ENCODE assay signal across 40 cellular contexts in the genomic region with DNA sequence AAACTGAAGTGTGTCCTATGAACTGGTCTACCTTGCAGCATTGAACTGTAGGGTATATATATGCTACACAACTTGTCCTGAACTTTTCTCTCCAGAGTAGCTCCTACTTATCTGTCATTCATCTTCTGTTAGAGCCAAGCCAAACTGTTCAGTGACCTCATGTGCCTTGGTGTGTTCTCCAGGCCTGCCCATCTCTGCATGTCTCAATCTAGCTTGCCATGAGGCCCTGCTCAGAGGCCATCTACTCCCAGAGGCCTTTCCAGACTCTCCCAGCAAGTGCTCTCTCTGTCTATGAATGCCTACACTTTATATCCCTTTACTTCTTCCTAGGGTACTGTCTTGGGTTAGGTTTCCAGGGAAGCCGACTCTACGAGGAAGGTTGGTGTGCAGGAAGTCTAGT.
"Had no signal": no experiment of that assay in that cellular context is flagged by ENCODE, and none has a peak within 500 bp of the region (broad histone marks: within the 10 kb centered on the region; RNA-seq: fewer than 3 reads in every experiment).

No MANE protein-coding gene starts in this region.

- H3K4me1 ChIP-seq: adrenal gland, ascending aorta, body of pancreas, breast epithelium had no signal

- H3K36me3 Mint-ChIP-seq: activated naive CD4-positive, alpha-beta T cell treated with anti-CD3 and anti-CD28 coated beads, Interleukin-2, amount 10 ng/mL, durations not matched to agents 7 days and 5 days; activated naive CD4-positive, alpha-beta T cell treated with anti-CD3 and anti-CD28 coated beads, Interleukin-2, amount 50 U/mL, for 24 hours; activated naive CD4-positive, alpha-beta T cell treated with anti-CD3 and anti-CD28 coated beads, Interleukin-2, amount 50 U/mL, for 72 hours; activated naive CD8-positive, alpha-beta T cell treated with anti-CD3 and anti-CD28 coated beads for 36 hours; activated naive CD8-positive, alpha-beta T cell treated with anti-CD3 and anti-CD28 coated beads, Interleukin-2, amount 10 ng/mL, durations not matched to agents 7 days and 5 days; brain had no signal

- ATAC-seq: activated naive CD4-positive, alpha-beta T cell treated with anti-CD3 and anti-CD28 coated beads, Interleukin-2, amount 50 U/mL, for 72 hours; activated naive CD8-positive, alpha-beta T cell treated with anti-CD3 and anti-CD28 coated beads, Interleukin-2, amount 50 U/mL, for 24 hours; activated T-cell treated with anti-CD3 and anti-CD28 coated beads, Interleukin-2, amount 50 U/mL, for 4 hours; activated T-cell treated with anti-CD3 and anti-CD28 coated beads, Interleukin-2, amount 50 U/mL, for 72 hours; activated T-helper 17 cell treated with anti-CD3 and anti-CD28 coated beads, Interleukin-2, amount 50 U/mL, for 72 hours; body of pancreas had no signal

- H3K27ac Mint-ChIP-seq: activated naive CD4-positive, alpha-beta T cell treated with anti-CD3 and anti-CD28 coated beads for 36 hours; activated naive CD4-positive, alpha-beta T cell treated with anti-CD3 and anti-CD28 coated beads, Interleukin-2, amount 10 ng/mL, durations not matched to agents 7 days and 5 days; activated naive CD4-positive, alpha-beta T cell treated with anti-CD3 and anti-CD28 coated beads, Interleukin-2, amount 50 U/mL, for 24 hours; activated naive CD4-positive, alpha-beta T cell treated with anti-CD3 and anti-CD28 coated beads, Interleukin-2, amount 50 U/mL, for 72 hours; activated naive CD8-positive, alpha-beta T cell; activated naive CD8-positive, alpha-beta T cell treated with anti-CD3 and anti-CD28 coated beads for 36 hours; activated naive CD8-positive, alpha-beta T cell treated with anti-CD3 and anti-CD28 coated beads, Interleukin-2, amount 10 ng/mL, durations not matched to agents 7 days and 5 days; activated naive CD8-positive, alpha-beta T cell treated with anti-CD3 and anti-CD28 coated beads, Interleukin-2, amount 50 U/mL, for 24 hours; activated T-cell treated with anti-CD3 and anti-CD28 coated beads, Interleukin-2, amount 50 U/mL, for 24 hours; activated T-cell treated with anti-CD3 and anti-CD28 coated beads, Interleukin-2, amount 50 U/mL, for 72 hours; activated T-helper 1 cell treated with anti-CD3 and anti-CD28 coated beads, Interleukin-12 subunit alpha, Interleukin-12 subunit beta, Interleukin-2, Interleukin-4 antibody, amounts not matched to agents 30 ng/mL and 10 ng/mL and 1 ng/mL, durations not matched to agents 14 hours and 24 hours and 36 hours; activated T-helper 17 cell treated with anti-CD3 and anti-CD28 coated beads, Interleukin-2, amount 50 U/mL, for 72 hours; activated T-helper 2 cell treated with anti-CD3 and anti-CD28 coated beads, Interferon-gamma antibody, Interleukin-2, Interleukin-4, amounts not matched to agents 10 μg/mL and 5 μg/mL and 100 μg/mL, durations not matched to agents 14 hours and 24 hours and 36 hours; brain had no signal

- H3K9me3 ChIP-seq: adrenal gland, ascending aorta, body of pancreas, breast epithelium had no signal

- H3K27me3 Mint-ChIP-seq: activated naive CD4-positive, alpha-beta T cell treated with anti-CD3 and anti-CD28 coated beads, Interleukin-2, amount 10 ng/mL, durations not matched to agents 7 days and 5 days; activated naive CD4-positive, alpha-beta T cell treated with anti-CD3 and anti-CD28 coated beads, Interleukin-2, amount 50 U/mL, for 24 hours; activated naive CD8-positive, alpha-beta T cell; activated naive CD8-positive, alpha-beta T cell treated with anti-CD3 and anti-CD28 coated beads for 36 hours; activated naive CD8-positive, alpha-beta T cell treated with anti-CD3 and anti-CD28 coated beads, Interleukin-2, amount 10 ng/mL, durations not matched to agents 7 days and 5 days; activated naive CD8-positive, alpha-beta T cell treated with anti-CD3 and anti-CD28 coated beads, Interleukin-2, amount 50 U/mL, for 24 hours; activated T-cell treated with anti-CD3 and anti-CD28 coated beads, Interleukin-2, amount 50 U/mL, for 24 hours; activated T-helper 17 cell treated with anti-CD3 and anti-CD28 coated beads, Interleukin-2, amount 50 U/mL, for 72 hours; brain; central memory CD8-positive, alpha-beta T cell had no signal

- H3K4me1 Mint-ChIP-seq: activated naive CD4-positive, alpha-beta T cell treated with anti-CD3 and anti-CD28 coated beads, Interleukin-2, amount 10 ng/mL, durations not matched to agents 7 days and 5 days; activated naive CD4-positive, alpha-beta T cell treated with anti-CD3 and anti-CD28 coated beads, Interleukin-2, amount 50 U/mL, for 24 hours; activated naive CD8-positive, alpha-beta T cell treated with anti-CD3 and anti-CD28 coated beads for 36 hours; activated naive CD8-positive, alpha-beta T cell treated with anti-CD3 and anti-CD28 coated beads, Interleukin-2, amount 10 ng/mL, durations not matched to agents 7 days and 5 days; activated naive CD8-positive, alpha-beta T cell treated with anti-CD3 and anti-CD28 coated beads, Interleukin-2, amount 50 U/mL, for 24 hours; activated T-helper 17 cell treated with anti-CD3 and anti-CD28 coated beads, Interleukin-2, amount 50 U/mL, for 72 hours; central memory CD8-positive, alpha-beta T cell had no signal

- H3K27ac ChIP-seq: adrenal gland, ascending aorta, body of pancreas, brain microvascular endothelial cell, breast epithelium, cardiac muscle cell had no signal

- H3K27me3 ChIP-seq: adrenal gland, ascending aorta, body of pancreas, brain microvascular endothelial cell, breast epithelium, cardiac muscle cell had no signal

- H3K36me3 ChIP-seq: adrenal gland, ascending aorta, brain microvascular endothelial cell, breast epithelium, cardiac muscle cell had no signal

- H3K4me3 Mint-ChIP-seq: activated naive CD4-positive, alpha-beta T cell treated with anti-CD3 and anti-CD28 coated beads for 36 hours; activated naive CD4-positive, alpha-beta T cell treated with anti-CD3 and anti-CD28 coated beads, Interleukin-2, amount 10 ng/mL, durations not matched to agents 7 days and 5 days; activated naive CD4-positive, alpha-beta T cell treated with anti-CD3 and anti-CD28 coated beads, Interleukin-2, amount 50 U/mL, for 24 hours; activated naive CD8-positive, alpha-beta T cell; activated naive CD8-positive, alpha-beta T cell treated with anti-CD3 and anti-CD28 coated beads for 36 hours; activated naive CD8-positive, alpha-beta T cell treated with anti-CD3 and anti-CD28 coated beads, Interleukin-2, amount 10 ng/mL, durations not matched to agents 7 days and 5 days; activated naive CD8-positive, alpha-beta T cell treated with anti-CD3 and anti-CD28 coated beads, Interleukin-2, amount 50 U/mL, for 24 hours; activated T-cell treated with anti-CD3 and anti-CD28 coated beads, Interleukin-2, amount 50 U/mL, for 24 hours; activated T-cell treated with anti-CD3 and anti-CD28 coated beads, Interleukin-2, amount 50 U/mL, for 4 hours; activated T-cell treated with anti-CD3 and anti-CD28 coated beads, Interleukin-2, amount 50 U/mL, for 72 hours; activated T-helper 1 cell treated with anti-CD3 and anti-CD28 coated beads, Interleukin-12 subunit alpha, Interleukin-12 subunit beta, Interleukin-2, Interleukin-4 antibody, amounts not matched to agents 30 ng/mL and 10 ng/mL and 1 ng/mL, durations not matched to agents 14 hours and 24 hours and 36 hours; activated T-helper 17 cell treated with anti-CD3 and anti-CD28 coated beads, Interleukin-2, amount 50 U/mL, for 72 hours; brain; central memory CD8-positive, alpha-beta T cell had no signal

- DNase-seq: activated effector memory CD4-positive, alpha-beta T cell treated with anti-CD3 and anti-CD28 coated beads, Interleukin-2, amount 50 U/mL, for 16 hours; activated effector memory CD4-positive, alpha-beta T cell treated with Interleukin-2 at 50 U/mL for 16 hours; activated gamma-delta T cell; activated gamma-delta T cell treated with Interleukin-2 at 50 U/mL for 16 hours; activated naive CD4-positive, alpha-beta T cell; activated naive CD4-positive, alpha-beta T cell treated with anti-CD3 and anti-CD28 coated beads for 36 hours; activated naive CD4-positive, alpha-beta T cell treated with anti-CD3 and anti-CD28 coated beads, Interleukin-2, amount 10 ng/mL, durations not matched to agents 7 days and 5 days; activated naive CD4-positive, alpha-beta T cell treated with anti-CD3 and anti-CD28 coated beads, Interleukin-2, amount 50 U/mL, for 16 hours; activated naive CD4-positive, alpha-beta T cell treated with Interleukin-2 at 50 U/mL for 16 hours; activated naive CD8-positive, alpha-beta T cell treated with anti-CD3 and anti-CD28 coated beads for 36 hours; activated naive CD8-positive, alpha-beta T cell treated with anti-CD3 and anti-CD28 coated beads, Interleukin-2, amount 10 ng/mL, durations not matched to agents 7 days and 5 days; activated naive CD8-positive, alpha-beta T cell treated with anti-CD3 and anti-CD28 coated beads, Interleukin-2, amount 50 U/mL, for 24 hours; activated T-cell treated with anti-CD3 and anti-CD28 coated beads, Interleukin-2, amount 50 U/mL, for 1 hour; activated T-cell treated with anti-CD3 and anti-CD28 coated beads, Interleukin-2, amount 50 U/mL, for 24 hours; activated T-cell treated with anti-CD3 and anti-CD28 coated beads, Interleukin-2, amount 50 U/mL, for 4 hours; activated T-cell treated with anti-CD3 and anti-CD28 coated beads, Interleukin-2, amount 50 U/mL, for 48 hours; activated T-cell treated with anti-CD3 and anti-CD28 coated beads, Interleukin-2, amount 50 U/mL, for 72 hours; adrenal gland; amniotic stem cell; amygdala; anterior cingulate cortex; aorta; body of pancreas; brain microvascular endothelial cell; caudate nucleus; central memory CD4-positive, alpha-beta T cell; cerebellar nuclear complex had no signal

- H3K9me3 Mint-ChIP-seq: activated naive CD4-positive, alpha-beta T cell treated with anti-CD3 and anti-CD28 coated beads for 36 hours; activated naive CD4-positive, alpha-beta T cell treated with anti-CD3 and anti-CD28 coated beads, Interleukin-2, amount 10 ng/mL, durations not matched to agents 7 days and 5 days; activated naive CD4-positive, alpha-beta T cell treated with anti-CD3 and anti-CD28 coated beads, Interleukin-2, amount 50 U/mL, for 24 hours; activated naive CD4-positive, alpha-beta T cell treated with anti-CD3 and anti-CD28 coated beads, Interleukin-2, amount 50 U/mL, for 72 hours; activated naive CD8-positive, alpha-beta T cell treated with anti-CD3 and anti-CD28 coated beads for 36 hours; activated naive CD8-positive, alpha-beta T cell treated with anti-CD3 and anti-CD28 coated beads, Interleukin-2, amount 10 ng/mL, durations not matched to agents 7 days and 5 days; activated naive CD8-positive, alpha-beta T cell treated with anti-CD3 and anti-CD28 coated beads, Interleukin-2, amount 50 U/mL, for 24 hours; activated T-cell treated with anti-CD3 and anti-CD28 coated beads, Interleukin-2, amount 50 U/mL, for 24 hours; activated T-cell treated with anti-CD3 and anti-CD28 coated beads, Interleukin-2, amount 50 U/mL, for 4 hours; activated T-cell treated with anti-CD3 and anti-CD28 coated beads, Interleukin-2, amount 50 U/mL, for 72 hours; activated T-helper 1 cell treated with anti-CD3 and anti-CD28 coated beads, Interleukin-12 subunit alpha, Interleukin-12 subunit beta, Interleukin-2, Interleukin-4 antibody, amounts not matched to agents 30 ng/mL and 10 ng/mL and 1 ng/mL, durations not matched to agents 14 hours and 24 hours and 36 hours; activated T-helper 17 cell treated with anti-CD3 and anti-CD28 coated beads, Interleukin-2, amount 50 U/mL, for 72 hours; activated T-helper 2 cell treated with anti-CD3 and anti-CD28 coated beads, Interferon-gamma antibody, Interleukin-2, Interleukin-4, amounts not matched to agents 10 μg/mL and 5 μg/mL and 100 μg/mL, durations not matched to agents 14 hours and 24 hours and 36 hours; brain; central memory CD8-positive, alpha-beta T cell had no signal

- H3K4me3 ChIP-seq: adrenal gland, ascending aorta, body of pancreas, breast epithelium, cardiac muscle cell had no signal

- FAIRE-seq: astrocyte, bronchial epithelial cell had no signal
